In genomic region chr7:1017586-1018333, GRCh38 we compare ENCODE assay signal across 2 cellular contexts.
TF ChIP-seq lines count a peak whose summit lies in the region.

No MANE protein-coding gene starts in this region.

TF ChIP-seq in HepG2, 621 proteins besides CTCF, POLR2A, EP300 and RAD21:
- no peak for TF ChIP-seq ZNF33B (CRISPR knock-in tag; IDR thresholded peaks at IDR 0.05)
- no peak for TF ChIP-seq ZNF430 (CRISPR knock-in tag; IDR thresholded peaks at IDR 0.05)
- TF ChIP-seq PRPF4 (IDR thresholded peaks at IDR 0.05; ENCODE audit: low read depth, low read length, poor library complexity, severe bottlenecking), result no peak
- TF ChIP-seq REL (CRISPR knock-in tag; conservative IDR thresholded peaks at IDR 0.05), result no peak
- TF ChIP-seq TAF15 (IDR thresholded peaks at IDR 0.05; ENCODE audit: low read depth, low read length, poor library complexity, severe bottlenecking), result no peak
- no peak for TF ChIP-seq HBP1 (CRISPR knock-in tag; IDR thresholded peaks at IDR 0.05; ENCODE audit: low read depth)
- no peak for TF ChIP-seq TAF1 (CRISPR knock-in tag; IDR thresholded peaks at IDR 0.05)
- TF ChIP-seq ZNF274 (CRISPR knock-in tag; IDR thresholded peaks at IDR 0.05), result no peak
- TF ChIP-seq ATF1 (CRISPR knock-in tag; IDR thresholded peaks at IDR 0.05), result no peak
- no peak for TF ChIP-seq HINFP (CRISPR knock-in tag; IDR thresholded peaks at IDR 0.05; ENCODE audit: low read depth)
- no peak for TF ChIP-seq ZNF724P (CRISPR knock-in tag; IDR thresholded peaks at IDR 0.05; ENCODE audit: borderline replicate concordance)
- TF ChIP-seq ZNF468 (CRISPR knock-in tag; IDR thresholded peaks at IDR 0.05), result no peak
- no peak for TF ChIP-seq SMAD3 (CRISPR knock-in tag; IDR thresholded peaks at IDR 0.05)
- TF ChIP-seq HNF1B (CRISPR knock-in tag; IDR thresholded peaks at IDR 0.05), result no peak

TF ChIP-seq in WTC11, 78 proteins besides CTCF, POLR2A, EP300 and RAD21:
- no peak for TF ChIP-seq JUN (CRISPR knock-in tag; IDR thresholded peaks at IDR 0.05)
- TF ChIP-seq FOXJ3 (CRISPR knock-in tag; IDR thresholded peaks at IDR 0.05; ENCODE audit: borderline replicate concordance), result no peak
- no peak for TF ChIP-seq ZBTB43 (CRISPR knock-in tag; IDR thresholded peaks at IDR 0.05)
- TF ChIP-seq FOXP1 (CRISPR knock-in tag; IDR thresholded peaks at IDR 0.05; ENCODE audit: borderline replicate concordance), result no peak
- TF ChIP-seq SMAD3 (CRISPR knock-in tag; IDR thresholded peaks at IDR 0.05; ENCODE audit: borderline replicate concordance), result no peak
